ENCODE assay signal across 8 cellular contexts in the genomic region with DNA sequence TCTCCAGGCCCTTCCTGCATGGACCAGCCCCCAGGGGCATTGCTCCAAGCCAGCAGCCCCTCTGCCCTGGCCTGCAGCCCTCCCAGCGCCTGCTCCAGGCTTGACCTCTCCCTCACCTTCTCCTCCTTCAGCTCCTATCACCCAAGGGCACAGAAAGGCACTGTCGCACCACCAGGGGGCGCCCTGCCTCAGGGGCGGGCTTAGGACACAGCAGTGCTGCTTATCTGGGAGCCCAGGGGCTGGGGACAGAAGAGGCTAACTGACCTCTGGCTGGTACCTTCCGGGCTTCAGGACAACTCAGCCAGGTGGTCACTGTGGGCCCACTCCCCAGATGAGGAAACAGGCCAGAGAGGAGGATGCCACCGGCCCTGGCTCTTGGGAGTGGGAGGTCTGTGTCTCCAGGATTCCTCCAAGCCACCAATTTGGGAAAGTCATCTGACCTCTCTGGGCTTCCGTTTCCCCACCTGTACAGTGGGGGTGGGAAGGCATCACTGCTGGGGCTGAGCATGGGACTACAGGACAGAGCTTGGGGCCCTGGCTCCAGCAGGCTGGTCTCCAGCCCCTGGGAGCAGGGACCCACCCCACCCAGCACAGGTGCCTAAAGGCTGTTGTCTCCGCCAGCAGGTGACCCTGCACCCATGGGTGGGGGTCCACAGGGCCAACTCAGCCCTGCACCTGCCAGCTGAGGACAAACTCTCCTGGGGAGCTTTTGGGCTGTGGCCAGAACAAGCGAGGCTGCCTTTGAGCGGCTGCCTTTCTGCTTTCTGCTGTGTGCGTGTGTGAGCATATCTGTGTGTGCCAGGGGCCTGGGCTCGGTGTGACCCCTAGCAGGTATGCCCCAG. TPM values are rescaled to one million over a fixed set of nuclear protein-coding genes. Genes with fewer than 3 reads are reported as not detected.
DNase-seq lines count a peak whose midpoint lies in the region; ATAC-seq and TF ChIP-seq lines count a peak whose summit lies in the region.

No MANE protein-coding gene starts in this region.

- H3K4me3 Mint-ChIP-seq in chondrocyte (ENCODE audit: unreplicated experiment): no peak overlapping the region

- H3K27ac Mint-ChIP-seq in chondrocyte (ENCODE audit: unreplicated experiment): peak overlapping the region; percentile 93

- peaks cover under 1% of the 10 kb centered on the region for H3K36me3 Mint-ChIP-seq in chondrocyte (ENCODE audit: low read depth)

- DNase-seq in DMS 273 (lab: John Stamatoyannopoulos, UW; ENCODE audit: unreplicated experiment) (peak; percentile 94), NCI-H460 (ENCODE audit: extremely low read depth, low read depth) (peak; percentile 87), chondrocyte (ENCODE audit: low spot score) (no peak)
- DNase-seq in activated CD4-positive, alpha-beta T cell treated with anti-CD3 and anti-CD28 coated beads for 48 hours: peak; percentile 94
- peak; percentile 86 for DNase-seq in stimulated activated CD4-positive, alpha-beta T cell treated with anti-CD3 and anti-CD28 coated beads, Interleukin-1b, Interleukin-23, amount 100 ng/mL, for 48 hours

- no peaks in the 10 kb centered on the region for H3K9me3 Mint-ChIP-seq in chondrocyte (ENCODE audit: low read depth)

- H3K27me3 Mint-ChIP-seq in chondrocyte (ENCODE audit: low read depth): no peaks in the 10 kb centered on the region

- peaks cover 55% of the 10 kb centered on the region for H3K4me1 Mint-ChIP-seq in chondrocyte (ENCODE audit: low read depth)

- ATAC-seq in HG02973 (IDR thresholded peaks at IDR 0.05; ENCODE audit: unreplicated experiment): peak; percentile 33
- ATAC-seq in HG02884 (IDR thresholded peaks at IDR 0.05; ENCODE audit: unreplicated experiment): no peak

- H3K27ac ChIP-seq in layer of hippocampus (ENCODE audit: low read depth, low read length): peak overlapping the region; percentile 30

- H3K27me3 ChIP-seq in layer of hippocampus (ENCODE audit: control insufficient read depth, insufficient read depth, low read length): peaks cover 29% of the 10 kb centered on the region

- peak; percentile 100 for TF ChIP-seq CTCF in chondrocyte (IDR thresholded peaks at IDR 0.05)

RNA-seq across cellular contexts. Expression of a gene that starts 25.5 kb away (rescaled TPM):
- total RNA-seq in NCI-H460 (2014; rRNA removed; shearing (Covaris generic)): 0.78 TPM in 1 of 2 replicates, not detected in the other
- 0.18 TPM in 1 of 2 replicates, not detected in the other for polyA plus RNA-seq in NCI-H460 (2014; cell fraction: nucleus; rRNA removed)
- 0.23 to 0.48 TPM (median 0.30 TPM) in 3 replicates for total RNA-seq in chondrocyte
